ENCODE assay signal across 22 cellular contexts in genomic region chr14:53365516-53366130, GRCh38.
"Had no signal": no experiment of that assay in that cellular context is flagged by ENCODE, and none has a peak within 500 bp of the region (broad histone marks: within the 10 kb centered on the region; RNA-seq: fewer than 3 reads in every experiment).

No MANE protein-coding gene starts in this region.

- H3K27ac ChIP-seq: epithelial cell of prostate, lower lobe of right lung, neural progenitor cell, pancreas, sigmoid colon, thyroid gland had no signal

- H3K27me3 Mint-ChIP-seq: activated naive CD8-positive, alpha-beta T cell treated with anti-CD3 and anti-CD28 coated beads, Interleukin-2, amount 50 U/mL, for 24 hours; dendritic cell treated with granulocyte-macrophage colony-stimulating factor and Interleukin-4, amounts not matched to agents 40 ng/mL and 50 ng/mL, for 4 days had no signal

- H3K36me3 ChIP-seq: lower lobe of right lung, neural progenitor cell, pancreas, sigmoid colon, thyroid gland had no signal

- H3K4me1 Mint-ChIP-seq: activated naive CD8-positive, alpha-beta T cell treated with anti-CD3 and anti-CD28 coated beads, Interleukin-2, amount 50 U/mL, for 24 hours; neural progenitor cell had no signal

- H3K27me3 ChIP-seq: neural progenitor cell, pancreas, sigmoid colon, thyroid gland had no signal

- DNase-seq: activated CD4-positive, alpha-beta T cell treated with anti-CD3 and anti-CD28 coated beads for 1 hour; activated CD4-positive, alpha-beta T cell treated with anti-CD3 and anti-CD28 coated beads, Interleukin-2, amount 50 U/mL, for 4 hours; activated naive CD4-positive, alpha-beta T cell treated with anti-CD3 and anti-CD28 coated beads for 36 hours; activated naive CD8-positive, alpha-beta T cell treated with anti-CD3 and anti-CD28 coated beads, Interleukin-2, amount 50 U/mL, for 24 hours; activated T-cell treated with anti-CD3 and anti-CD28 coated beads for 4 hours; effector memory CD8-positive, alpha-beta T cell; glutamatergic neuron; lower lobe of right lung; midbrain; pancreas; sigmoid colon; stimulated activated CD4-positive, alpha-beta T cell treated with anti-CD3 and anti-CD28 coated beads, Interleukin-12 subunit alpha, Interleukin-12 subunit beta, amount 100 ng/mL, for 4 hours; stimulated activated CD4-positive, alpha-beta T cell treated with anti-CD3 and anti-CD28 coated beads, Interleukin-2, amount 100 ng/mL, for 24 hours; T-helper 1 cell; T1000; thyroid gland had no signal

- H3K4me1 ChIP-seq: pancreas had no signal

- H3K4me3 Mint-ChIP-seq: activated naive CD4-positive, alpha-beta T cell treated with anti-CD3 and anti-CD28 coated beads for 36 hours; activated naive CD8-positive, alpha-beta T cell treated with anti-CD3 and anti-CD28 coated beads, Interleukin-2, amount 50 U/mL, for 24 hours; brain; dendritic cell treated with granulocyte-macrophage colony-stimulating factor and Interleukin-4, amounts not matched to agents 40 ng/mL and 50 ng/mL, for 4 days; effector memory CD8-positive, alpha-beta T cell; neural progenitor cell had no signal

- H3K4me3 ChIP-seq: lower lobe of right lung, neural progenitor cell, pancreas, sigmoid colon, thyroid gland had no signal

- H3K9ac ChIP-seq: neural progenitor cell had no signal

- ATAC-seq: activated naive CD8-positive, alpha-beta T cell treated with anti-CD3 and anti-CD28 coated beads, Interleukin-2, amount 50 U/mL, for 24 hours; effector memory CD8-positive, alpha-beta T cell; lower lobe of right lung; pancreas; SK-N-SH treated with all-trans-retinoic acid at 6 μM for 48 hours had no signal

- H3K36me3 Mint-ChIP-seq: brain had no signal

- H3K9me3 ChIP-seq: lower lobe of right lung, pancreas, sigmoid colon, thyroid gland had no signal

- H2AFZ ChIP-seq: neural progenitor cell had no signal

- H3K4me2 ChIP-seq: neural progenitor cell had no signal

- H3K27ac Mint-ChIP-seq: activated naive CD4-positive, alpha-beta T cell treated with anti-CD3 and anti-CD28 coated beads for 36 hours; activated naive CD8-positive, alpha-beta T cell treated with anti-CD3 and anti-CD28 coated beads, Interleukin-2, amount 50 U/mL, for 24 hours; activated T-helper 2 cell treated with anti-CD3 and anti-CD28 coated beads, Interferon-gamma antibody, Interleukin-2, Interleukin-4, amounts not matched to agents 10 μg/mL and 5 μg/mL and 100 μg/mL, durations not matched to agents 14 hours and 24 hours and 36 hours; dendritic cell treated with granulocyte-macrophage colony-stimulating factor and Interleukin-4, amounts not matched to agents 40 ng/mL and 50 ng/mL, for 4 days; effector memory CD8-positive, alpha-beta T cell; neural progenitor cell had no signal
